Comparison of ENCODE assay signal across 33 cellular contexts in genomic region chr7:152871678-152872060, GRCh38.
"Had no signal": no experiment of that assay in that cellular context is flagged by ENCODE, and none has a peak within 500 bp of the region (broad histone marks: within the 10 kb centered on the region; RNA-seq: fewer than 3 reads in every experiment).

No MANE protein-coding gene starts in this region.

- H3K27me3 ChIP-seq: adrenal gland, MG63 had no signal

- H3K4me2 ChIP-seq: PC-9 had no signal

- H2AFZ ChIP-seq: PC-9 had no signal

- H3K4me1 ChIP-seq: adrenal gland had no signal

- H3K27ac ChIP-seq: adrenal gland, PC-9, VCaP had no signal

- DNase-seq: activated B cell treated with CpG ODN at 0.5 μM for 24 hours; activated CD4-positive, alpha-beta memory T cell treated with anti-CD3 and anti-CD28 coated beads for 36 hours; activated CD4-positive, alpha-beta T cell treated with anti-CD3 and anti-CD28 coated beads for 4 hours; activated CD4-positive, alpha-beta T cell treated with anti-CD3 and anti-CD28 coated beads, Interleukin-2, amount 50 U/mL, for 1 hour; activated CD4-positive, CD25-positive, alpha-beta regulatory T cell treated with anti-CD3 and anti-CD28 coated beads, Interleukin-2, amount 50 U/mL, for 72 hours; activated gamma-delta T cell treated with Interleukin-2 at 50 U/mL for 16 hours; activated naive CD4-positive, alpha-beta T cell treated with anti-CD3 and anti-CD28 coated beads for 36 hours; activated T-cell treated with anti-CD3 and anti-CD28 coated beads for 4 hours; activated T-cell treated with anti-CD3 and anti-CD28 coated beads, Interleukin-2, amount 50 U/mL, for 72 hours; central memory CD4-positive, alpha-beta T cell; Kasumi-1; KBM-7; MG63; MV-4-11; NCI-H1092; NCI-H1436 treated with DMSO at 0.1 percent for 48 hours; NCI-H1694 treated with DMSO at 0.1 percent for 48 hours; NCI-H2029; NCI-H345; NCI-H524 treated with DMSO at 0.1 percent for 48 hours; NCI-H748 treated with DMSO at 0.1 percent for 48 hours; NK-92 treated with Interleukin-12 subunit alpha and Interleukin-12 subunit beta, amount 100 ng/mL, for 24 hours; PC-9; SW 1271; T-helper 1 cell; T-helper 2 cell; T-helper 9 cell had no signal

- H3K9me3 ChIP-seq: adrenal gland, MG63 had no signal

- ATAC-seq: activated naive CD4-positive, alpha-beta T cell treated with anti-CD3 and anti-CD28 coated beads, Interleukin-2, amount 50 U/mL, for 72 hours; activated T-cell treated with anti-CD3 and anti-CD28 coated beads, Interleukin-2, amount 50 U/mL, for 72 hours; activated T-helper 17 cell treated with anti-CD3 and anti-CD28 coated beads, Interleukin-2, amount 50 U/mL, for 72 hours had no signal

- H3K4me3 ChIP-seq: adrenal gland, MG63, PC-9 had no signal

- FAIRE-seq: bronchial epithelial cell, RCC 7860 had no signal

- H3K36me3 ChIP-seq: adrenal gland, MG63 had no signal
